ENCODE assay signal across 8 cellular contexts in genomic region chr5:178625679-178626483, GRCh38. TPM values are rescaled to one million over a fixed set of nuclear protein-coding genes. Genes with fewer than 3 reads are reported as not detected.
DNase-seq lines count a peak whose midpoint lies in the region; ATAC-seq and TF ChIP-seq lines count a peak whose summit lies in the region.

No MANE protein-coding gene starts in this region.

- H3K9ac ChIP-seq in adipocyte (ENCODE audit: low read length) = peak overlapping the region; percentile 100

- H3K4me1 Mint-ChIP-seq in IgD-negative memory B cell = peaks cover 21 to 36% (median 31%) of the 10 kb centered on the region in 3 donors

- H3K9me3 ChIP-seq in adipocyte (ENCODE audit: control insufficient read depth, low read length) = no peaks in the 10 kb centered on the region
- no peaks in the 10 kb centered on the region for H3K9me3 ChIP-seq in iPS DF 6.9 (ENCODE audit: control insufficient read depth, insufficient read depth, low read length)
- H3K9me3 ChIP-seq in spleen = no peaks in the 10 kb centered on the region

- DNase-seq in GM10266 (ENCODE audit: extremely low spot score) (peak; percentile 17), adipocyte (ENCODE audit: low read depth) (peak; percentile 71), iPS DF 6.9 (ENCODE audit: low read depth, low spot score) (no peak), spleen (no peak), D341Med (ENCODE audit: low spot score) (no peak), cortex of kidney (lab: John Stamatoyannopoulos, UW) (no peak)

- ATAC-seq in GM21529 (IDR thresholded peaks at IDR 0.05; ENCODE audit: unreplicated experiment) = peak; percentile 26

- H3K36me3 ChIP-seq in adipocyte (ENCODE audit: control insufficient read depth, insufficient read depth, low read length, severe bottlenecking) (peaks cover 23% of the 10 kb centered on the region), iPS DF 6.9 (ENCODE audit: control insufficient read depth, insufficient read depth, low read length) (no peaks in the 10 kb centered on the region; the same call in 1 of the 2 replicates), spleen (peaks cover 0 to 26% (median 20%) of the 10 kb centered on the region in 6 donors)

- no peaks in the 10 kb centered on the region for H3K9me3 Mint-ChIP-seq in IgD-negative memory B cell

- WGBS in iPS DF 6.9 (ENCODE audit: insufficient coverage, insufficient read length) = no CpG with 5 or more reads among the region's 23 CpGs
- WGBS in spleen, 5 donors = 0% methylated on average over 23 of the region's 23 CpGs

- H3K4me3 Mint-ChIP-seq in IgD-negative memory B cell = peak overlapping the region; percentile 98 to 100 (median 99)

- no peaks in the 10 kb centered on the region for H3K27me3 Mint-ChIP-seq in IgD-negative memory B cell

- intact Hi-C loops in spleen (cut with DNase I; ENCODE audit: low total_unique reads) = no loop called here

- peak overlapping the region; percentile 99 for H3K4me3 ChIP-seq in adipocyte (ENCODE audit: low read length)
- peak overlapping the region; percentile 99 for H3K4me3 ChIP-seq in iPS DF 6.9 (ENCODE audit: low read length)
- peak overlapping the region; percentile 71 to 91 (median 79) for H3K4me3 ChIP-seq in spleen

- peaks cover 5% of the 10 kb centered on the region for H3K36me3 Mint-ChIP-seq in IgD-negative memory B cell

- peaks cover 25% of the 10 kb centered on the region for H3K4me1 ChIP-seq in adipocyte (ENCODE audit: control insufficient read depth, insufficient read depth, low read length)
- H3K4me1 ChIP-seq in iPS DF 6.9 (ENCODE audit: control insufficient read depth, insufficient read depth, low read length) = no peaks in the 10 kb centered on the region; the same call in 1 of the 2 replicates
- peaks cover 27 to 62% (median 44%) of the 10 kb centered on the region in 6 donors for H3K4me1 ChIP-seq in spleen

- H3K27me3 ChIP-seq in adipocyte (replicated peaks; ENCODE audit: control insufficient read depth, insufficient read depth, low read length) (no peaks in the 10 kb centered on the region), iPS DF 6.9 (ENCODE audit: control insufficient read depth, insufficient read depth, low read length) (no peaks in the 10 kb centered on the region), spleen (replicated peaks in 1 of 7) (no peaks in the 10 kb centered on the region)

- TF ChIP-seq CTCF in GM10266 (IDR thresholded peaks at IDR 0.05; ENCODE audit: control insufficient read depth, insufficient read depth, low read depth, missing control alignments) = no peak
- no peak for TF ChIP-seq CTCF in spleen (IDR thresholded peaks at IDR 0.05 in 8 of 11, conservative IDR thresholded peaks at IDR 0.05 in 3 of 11)

- no peak for TF ChIP-seq POLR2A in spleen (IDR thresholded peaks at IDR 0.05)

- H3K27ac ChIP-seq in iPS DF 6.9 (ENCODE audit: low read length) = no peak overlapping the region
- peak overlapping the region; percentile 93 to 100 (median 98) for H3K27ac ChIP-seq in spleen

- peak overlapping the region; percentile 95 to 100 (median 100) for H3K27ac Mint-ChIP-seq in IgD-negative memory B cell

RNA-seq across cellular contexts. Expression of gene CLK4, which starts 1.0 kb away (rescaled TPM):
- polyA plus RNA-seq in IgD-negative memory B cell (31.1 TPM), spleen (10 to 100 TPM; 30.2 to 53.3 (median 44.4) TPM)
- total RNA-seq in spleen = 10 to 100 TPM; 35.1 to 95.9 (median 54.8) TPM

RNA-seq across cellular contexts. Expression of gene COL23A1, which starts 35.7 kb away (rescaled TPM):
- polyA plus RNA-seq in IgD-negative memory B cell (0.18 TPM), spleen (1 to 10 TPM; 1.7 to 3.1 (median 2.2) TPM)
- total RNA-seq in spleen = 1 to 10 TPM in 5 of 7 donors, under 1 TPM in 2; 0.63 to 3.8 (median 1.2) TPM

Comparison
In these comparisons a context has a peak if more than half of its experiments do, and no peak if none do; other contexts are left out.
1. DNase-seq: peak in GM10266 (single experiment) and adipocyte (single experiment); none in iPS DF 6.9 (single experiment), spleen (single experiment), D341Med (single experiment) and cortex of kidney (single experiment).
2. Peak in every context shown above with its lines, with median percentiles within 50 percentile points of each other: H3K4me3 ChIP-seq.